In the genomic region with DNA sequence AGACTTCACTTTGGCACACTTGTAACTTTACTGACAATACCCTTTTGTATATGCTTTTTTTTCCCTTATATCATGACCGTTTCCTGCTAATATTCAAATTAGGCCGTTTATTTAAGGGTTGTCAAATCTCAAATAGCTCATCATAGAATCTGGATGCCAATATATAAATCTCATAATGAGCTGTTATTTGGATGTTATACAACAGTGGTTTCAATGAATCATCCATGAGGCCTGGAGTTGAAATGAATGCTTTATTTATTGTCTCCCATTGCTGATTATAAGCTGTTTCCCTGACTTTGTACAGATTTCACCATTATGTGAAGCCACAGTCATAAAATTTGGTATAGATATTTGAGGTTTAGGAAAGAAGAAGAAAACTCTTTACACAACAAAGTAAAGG, we compare ENCODE assay signal across 11 cellular contexts.
DNase-seq lines count a peak whose midpoint lies in the region; ATAC-seq, FAIRE-seq and TF ChIP-seq lines count a peak whose summit lies in the region.
"Had no signal": no experiment of that assay in that cellular context is flagged by ENCODE, and none has a peak within 500 bp of the region (broad histone marks: within the 10 kb centered on the region; RNA-seq: fewer than 3 reads in every experiment).

No MANE protein-coding gene starts in this region.

- CTCF ChIA-PET in PC-3 (lab: Charles Lee), result interaction anchor here (0.5 to 0.7 kb wide), 2 partner anchors 104 to 452 kb away, joined by 3 to 5 read pairs; no protein-coding TSS in a partner anchor
- CTCF ChIA-PET in endothelial cell of umbilical vein (lab: Charles Lee), result interaction anchor here (0.6 to 6.8 kb wide), 33 partner anchors 10 to 452 kb away, joined by 3 to 75 read pairs (median 4); partner anchors contain the start of gene PLCB1

- TF ChIP-seq POLR2A in endothelial cell of umbilical vein (IDR thresholded peaks at IDR 0.05; ENCODE audit: low read depth, low read length), result no peak

- no peaks in the 10 kb centered on the region for H3F3A ChIP-seq in PC-3 (ENCODE audit: low read length, unreplicated experiment)

- H3K27me3 ChIP-seq in BLaER1, result no peaks in the 10 kb centered on the region
- peaks cover 2% of the 10 kb centered on the region; the same call in 1 of the 2 replicates for H3K27me3 ChIP-seq in PC-3 (ENCODE audit: low read length)
- H3K27me3 ChIP-seq in endothelial cell of umbilical vein (ENCODE audit: control insufficient read depth in 2 of 2, insufficient read depth in 2 of 2, low read length in 2 of 2), result no peaks in the 10 kb centered on the region
- no peaks in the 10 kb centered on the region for H3K27me3 ChIP-seq in neuron (ENCODE audit: insufficient read depth, low read length)
- H3K27me3 ChIP-seq: Peyer's patch had no signal

- no peaks in the 10 kb centered on the region for H4K20me1 ChIP-seq in BLaER1
- H4K20me1 ChIP-seq in PC-3 (ENCODE audit: low read length), result no peaks in the 10 kb centered on the region
- no peaks in the 10 kb centered on the region for H4K20me1 ChIP-seq in endothelial cell of umbilical vein (replicated peaks; ENCODE audit: control insufficient read depth, extremely low read depth, insufficient read depth, low read length)

- H3K4me2 ChIP-seq in BLaER1, result peak overlapping the region; percentile 84
- no peak overlapping the region for H3K4me2 ChIP-seq in PC-3 (ENCODE audit: low read length)
- H3K4me2 ChIP-seq in endothelial cell of umbilical vein (ENCODE audit: insufficient read depth, low read length), result no peak overlapping the region

- POLR2A ChIA-PET in PC-3 (lab: Charles Lee; ENCODE audit: unreplicated experiment) (no interaction called here), endothelial cell of umbilical vein (lab: Charles Lee) (interaction anchor here (0.7 kb wide), 1 partner anchor 47 kb away, joined by 5 read pairs; no protein-coding TSS in a partner anchor)

- H3K36me3 ChIP-seq in BLaER1 (no peaks in the 10 kb centered on the region), PC-3 (ENCODE audit: low read depth, low read length) (no peaks in the 10 kb centered on the region), endothelial cell of umbilical vein (ENCODE audit: control insufficient read depth in 2 of 2, extremely low read depth in 1 of 2, insufficient read depth in 2 of 2, low read length in 2 of 2) (no peaks in the 10 kb centered on the region), neuron (ENCODE audit: insufficient read depth, low read length) (no peaks in the 10 kb centered on the region)
- H3K36me3 ChIP-seq: Peyer's patch had no signal

- H3K9me2 ChIP-seq in PC-3 (replicated peaks; ENCODE audit: low read length), result no peaks in the 10 kb centered on the region

- no peak for FAIRE-seq in endothelial cell of umbilical vein (lab: Jason Lieb, UNC)

- H3K9ac ChIP-seq in BLaER1, result no peak overlapping the region
- H3K9ac ChIP-seq in PC-3 (ENCODE audit: low read length), result no peak overlapping the region
- no peak overlapping the region for H3K9ac ChIP-seq in endothelial cell of umbilical vein (replicated peaks; ENCODE audit: extremely low read depth, insufficient read depth, low read length)

- peaks cover 61% of the 10 kb centered on the region for H3K4me1 ChIP-seq in BLaER1
- no peaks in the 10 kb centered on the region for H3K4me1 ChIP-seq in PC-3 (ENCODE audit: insufficient read depth, low read length)
- H3K4me1 ChIP-seq in endothelial cell of umbilical vein (ENCODE audit: control insufficient read depth, extremely low read depth, insufficient read depth, low read length), result peaks cover 3% of the 10 kb centered on the region
- H3K4me1 ChIP-seq in neuron (ENCODE audit: insufficient read depth, low read length), result peaks cover 40% of the 10 kb centered on the region
- H3K4me1 ChIP-seq: Peyer's patch had no signal

- no peaks in the 10 kb centered on the region for H3K9me1 ChIP-seq in endothelial cell of umbilical vein (replicated peaks; ENCODE audit: control insufficient read depth, extremely low read depth, insufficient read depth, low read length)

- H3K79me2 ChIP-seq in PC-3 (ENCODE audit: low read length) (no peaks in the 10 kb centered on the region), endothelial cell of umbilical vein (ENCODE audit: control insufficient read depth, insufficient read depth, low read length) (no peaks in the 10 kb centered on the region)

- H2AFZ ChIP-seq in PC-3 (ENCODE audit: low read length), result no peak overlapping the region
- no peak overlapping the region for H2AFZ ChIP-seq in endothelial cell of umbilical vein (ENCODE audit: low read depth, low read length)
- peak overlapping the region; percentile 24 for H2AFZ ChIP-seq in neuron (ENCODE audit: low read depth, low read length)

- H3K4me3 ChIP-seq in BLaER1 (no peak overlapping the region), PC-3 (ENCODE audit: low read length) (no peak overlapping the region), endothelial cell of umbilical vein (replicated peaks in 1 of 3; ENCODE audit: insufficient read depth in 1 of 3, low read depth in 1 of 3, low read length in 3 of 3) (no peak overlapping the region), neuron (ENCODE audit: low read length) (no peak overlapping the region)
- H3K4me3 ChIP-seq: Peyer's patch had no signal

- peak; percentile 31 for ATAC-seq in PC-3

- dilution Hi-C loops in endothelial cell of umbilical vein (cut with MboI; ENCODE audit: extremely low pct_ligation_motif_present, low sequenced_read_pairs), result no loop called here

- BruUV-seq in PC-3 (replicated peaks; lab: Mats Ljungman, UMichigan) (no TSS peak), endothelial cell of umbilical vein (replicated peaks; lab: Mats Ljungman, UMichigan) (no TSS peak)

- in situ Hi-C loops in GM13976 (cut with MboI; ENCODE audit: low sequenced_read_pairs, unreplicated experiment), result no loop called here

- H3K9me3 ChIP-seq in BLaER1 (peaks cover 19% of the 10 kb centered on the region), PC-3 (ENCODE audit: low read length) (no peaks in the 10 kb centered on the region), endothelial cell of umbilical vein (replicated peaks; ENCODE audit: control insufficient read depth, insufficient read depth, low read length) (no peaks in the 10 kb centered on the region), neuron (ENCODE audit: low read length) (no peaks in the 10 kb centered on the region)
- H3K9me3 ChIP-seq: Peyer's patch had no signal

- DNase-seq in PC-3, result peak; percentile 44
- DNase-seq in endothelial cell of umbilical vein (ENCODE audit: low read depth, low spot score), result peak; percentile 37
- no peak for DNase-seq in GM13976 (ENCODE audit: low spot score)
- DNase-seq in NCI-H226, result no peak
- no peak for DNase-seq in NCI-H345 (lab: John Stamatoyannopoulos, UW)
- no peak for DNase-seq in NCI-H82 (lab: John Stamatoyannopoulos, UW)
- DNase-seq: CD4-positive, CD25-positive, alpha-beta regulatory T cell; glutamatergic neuron; Peyer's patch had no signal

- no peak for TF ChIP-seq CTCF in PC-3 (conservative IDR thresholded peaks at IDR 0.05; ENCODE audit: low read depth, low read length)
- TF ChIP-seq CTCF in endothelial cell of umbilical vein (IDR thresholded peaks at IDR 0.05; ENCODE audit: extremely low read depth in 1 of 2, insufficient read depth in 1 of 2, low read depth in 1 of 2, low read length in 2 of 2), result no peak
- TF ChIP-seq CTCF in GM13976 (IDR thresholded peaks at IDR 0.05; ENCODE audit: borderline replicate concordance, control extremely low read depth, extremely low read depth, insufficient read depth, missing control alignments), result no peak

- intact Hi-C loops in PC-3 (cut with micrococcal nuclease), result loop anchor here (1.0 kb wide), 2 partner anchors 240 to 333 kb away; no protein-coding TSS in a partner anchor
- intact Hi-C loops in endothelial cell of umbilical vein (cut with micrococcal nuclease), result loop anchor here (2.0 to 10.0 kb wide), 3 partner anchors 241 to 453 kb away; no protein-coding TSS in a partner anchor

- H3K27ac ChIP-seq in BLaER1, result no peak overlapping the region
- H3K27ac ChIP-seq in PC-3 (ENCODE audit: low read length), result no peak overlapping the region
- no peak overlapping the region for H3K27ac ChIP-seq in endothelial cell of umbilical vein (ENCODE audit: insufficient read depth, low read depth, low read length)
- H3K27ac ChIP-seq: Peyer's patch had no signal

TF ChIP-seq in endothelial cell of umbilical vein, 7 proteins besides CTCF, POLR2A, EP300 and RAD21:
- TF ChIP-seq FOS (IDR thresholded peaks at IDR 0.05; ENCODE audit: borderline replicate concordance, insufficient read depth, low read length) (peak; percentile 6), MYC (IDR thresholded peaks at IDR 0.05; ENCODE audit: low read depth, low read length) (no peak)

Comparison
In these comparisons a context has a peak if more than half of its experiments do, and no peak if none do; other contexts are left out.
1. DNase-seq: peak in PC-3 (single experiment) and endothelial cell of umbilical vein (single experiment); none in GM13976 (single experiment), NCI-H226 (single experiment), NCI-H345 (single experiment) and NCI-H82 (single experiment).